Comparison of ENCODE assay signal across 18 cellular contexts in genomic region chr12:92955997-92956663, GRCh38. TPM values are rescaled to one million over a fixed set of nuclear protein-coding genes. Genes with fewer than 3 reads are reported as not detected.
DNase-seq lines count a peak whose midpoint lies in the region; ATAC-seq and TF ChIP-seq lines count a peak whose summit lies in the region.
"Had no signal": no experiment of that assay in that cellular context is flagged by ENCODE, and none has a peak within 500 bp of the region (broad histone marks: within the 10 kb centered on the region; RNA-seq: fewer than 3 reads in every experiment).

No MANE protein-coding gene starts in this region.

- no peaks in the 10 kb centered on the region for H3K4me1 ChIP-seq in prostate gland (replicated peaks)
- H3K4me1 ChIP-seq: esophagus muscularis mucosa, uterus had no signal

- intact Hi-C loops in prostate gland (cut with DNase I), result no loop called here

- no peaks in the 10 kb centered on the region for H3K27me3 ChIP-seq in prostate gland (replicated peaks; ENCODE audit: insufficient read depth)
- H3K27me3 ChIP-seq: esophagus muscularis mucosa, uterus had no signal

- H3K4me3 ChIP-seq in AG10803 (ENCODE audit: low read length) (no peak overlapping the region), prostate gland (no peak overlapping the region)
- H3K4me3 ChIP-seq: esophagus muscularis mucosa, uterus had no signal

- no peak for ATAC-seq in HG02759 (IDR thresholded peaks at IDR 0.05; ENCODE audit: unreplicated experiment)
- ATAC-seq: activated CD8-positive, alpha-beta memory T cell treated with anti-CD3 and anti-CD28 coated beads, Interleukin-2, amount 10 ng/mL, durations not matched to agents 7 days and 5 days had no signal

- no peak for TF ChIP-seq POLR2A in prostate gland (IDR thresholded peaks at IDR 0.05)

- H3K36me3 ChIP-seq in prostate gland, result no peaks in the 10 kb centered on the region
- H3K36me3 ChIP-seq: esophagus muscularis mucosa, uterus had no signal

- no peak for TF ChIP-seq CTCF in AG10803 (conservative IDR thresholded peaks at IDR 0.05; ENCODE audit: low read length)
- TF ChIP-seq CTCF in prostate gland (IDR thresholded peaks at IDR 0.05), result no peak

- 82% methylated on average over 2 of the region's 2 CpGs for WGBS in prostate gland

- DNase-seq in AG10803 (ENCODE audit: low read depth), result peak; percentile 78
- peak; percentile 79 for DNase-seq in NCI-H226
- DNase-seq in dermis blood vessel endothelial cell, result peak; percentile 79
- DNase-seq in lung microvascular endothelial cell (ENCODE audit: low read depth in 2 of 2), result peak; percentile 21 to 76
- DNase-seq in activated CD4-positive, alpha-beta T cell treated with anti-CD3 and anti-CD28 coated beads for 48 hours, result no peak
- no peak for DNase-seq in middle frontal gyrus (ENCODE audit: extremely low spot score, low spot score)
- no peak for DNase-seq in prostate gland (ENCODE audit: low spot score)
- DNase-seq: activated CD8-positive, alpha-beta memory T cell treated with anti-CD3 and anti-CD28 coated beads, Interleukin-2, amount 10 ng/mL, durations not matched to agents 7 days and 5 days; activated naive CD4-positive, alpha-beta T cell treated with anti-CD3 and anti-CD28 coated beads for 36 hours; cerebellar nuclear complex; DMS79 treated with DMSO at 0.1 percent for 48 hours; NCI-H1694 treated with DMSO at 0.1 percent for 48 hours; SHP77 treated with DMSO at 0.1 percent for 48 hours; uterus had no signal

- no peaks in the 10 kb centered on the region for H3K9me3 ChIP-seq in prostate gland
- H3K9me3 ChIP-seq: esophagus muscularis mucosa, uterus had no signal

- H3K27ac ChIP-seq in prostate gland, result no peak overlapping the region
- H3K27ac ChIP-seq: C4-2B, esophagus muscularis mucosa, KMS-11 had no signal

RNA-seq across cellular contexts. Expression of gene EEA1, which starts 27.0 kb away (rescaled TPM):
- 23.0 and 49.5 TPM in 2 replicates for total RNA-seq in dermis blood vessel endothelial cell
- total RNA-seq in lung microvascular endothelial cell, result 8.5 and 9.6 TPM in 2 replicates
- 10 to 100 TPM; 18.6 to 22.6 TPM for total RNA-seq in prostate gland

Comparison
In these comparisons a context has a peak if more than half of its experiments do, and no peak if none do; other contexts are left out.
1. DNase-seq: peak in AG10803 (single experiment), NCI-H226 (single experiment), dermis blood vessel endothelial cell (single experiment) and lung microvascular endothelial cell (2 of 2); none in activated CD4-positive, alpha-beta T cell treated with anti-CD3 and anti-CD28 coated beads for 48 hours (single experiment), middle frontal gyrus (single experiment) and prostate gland (single experiment).